ENCODE assay signal across 29 cellular contexts in the genomic region with DNA sequence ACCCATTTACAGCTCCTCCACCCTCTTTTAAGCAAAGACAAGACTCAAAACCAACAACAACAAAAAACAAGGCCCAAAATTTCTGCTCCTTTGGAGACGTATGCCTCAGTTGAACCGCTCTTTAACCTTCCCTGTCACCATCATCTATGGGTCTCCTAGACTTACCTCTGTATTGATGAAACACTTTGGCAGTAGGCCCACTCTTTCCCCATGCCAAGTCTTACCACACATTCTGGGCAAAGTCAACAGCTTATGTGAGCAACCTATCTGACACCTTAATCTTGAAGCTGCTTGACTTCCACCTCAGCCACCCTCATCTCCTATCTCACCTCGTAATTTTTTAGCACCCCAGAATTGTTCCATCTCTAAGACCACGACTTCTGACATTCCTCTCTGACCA.
"Had no signal": no experiment of that assay in that cellular context is flagged by ENCODE, and none has a peak within 500 bp of the region (broad histone marks: within the 10 kb centered on the region; RNA-seq: fewer than 3 reads in every experiment).

No MANE protein-coding gene starts in this region.

- H3K4me3 ChIP-seq: colonic mucosa, esophagus squamous epithelium, heart right ventricle, left ventricle myocardium inferior, lower lobe of right lung, right atrium auricular region, sigmoid colon, testis, tibial nerve, upper lobe of left lung had no signal

- H3K27me3 ChIP-seq: colonic mucosa, esophagus squamous epithelium, heart right ventricle, right atrium auricular region, sigmoid colon, testis, tibial nerve, upper lobe of left lung had no signal

- DNase-seq: colonic mucosa; dermis blood vessel endothelial cell; effector memory CD4-positive, alpha-beta T cell; erythroblast; esophagus squamous epithelium; foreskin melanocyte; glutamatergic neuron; heart right ventricle; hippocampal formation; left cardiac atrium; left ventricle myocardium inferior; lower lobe of right lung; sigmoid colon; stimulated activated CD4-positive, alpha-beta T cell treated with anti-CD3 and anti-CD28 coated beads, Interleukin-2, amount 100 ng/mL, for 24 hours; stimulated activated CD4-positive, alpha-beta T cell treated with anti-CD3 and anti-CD28 coated beads, Interleukin-4, amount 100 ng/mL, for 24 hours; stimulated activated naive CD8-positive, alpha-beta T cell treated with anti-CD3 and anti-CD28 coated beads, Interleukin-15, Interleukin-2, amounts not matched to agents 100 U/mL and 50 U/mL, for 24 hours; substantia nigra; testis had no signal

- H3K27ac ChIP-seq: colonic mucosa, esophagus squamous epithelium, heart right ventricle, left ventricle myocardium inferior, lower lobe of right lung, parathyroid adenoma, right atrium auricular region, sigmoid colon, testis, tibial nerve, upper lobe of left lung had no signal

- H3K27me3 Mint-ChIP-seq: stimulated activated memory B cell treated with anti-CD40 and anti-IgM and Interleukin-4, amounts not matched to agents 10 μg/mL and 1 μg/mL and 100 μg/mL, for 72 hours had no signal

- H3K4me1 Mint-ChIP-seq: stimulated activated memory B cell treated with anti-CD40 and anti-IgM and Interleukin-4, amounts not matched to agents 10 μg/mL and 1 μg/mL and 100 μg/mL, for 72 hours had no signal

- H3K27ac Mint-ChIP-seq: natural killer cell treated with Interleukin-12 subunit alpha and Interleukin-12 subunit beta and Interleukin-15 and Interleukin-18, amount 100 ng/mL, for 72 hours; progenitor cell of endocrine pancreas; stimulated activated memory B cell treated with anti-CD40 and anti-IgM and Interleukin-4, amounts not matched to agents 10 μg/mL and 1 μg/mL and 100 μg/mL, for 72 hours had no signal

- H3K9me3 Mint-ChIP-seq: natural killer cell treated with Interleukin-12 subunit alpha and Interleukin-12 subunit beta and Interleukin-15 and Interleukin-18, amount 100 ng/mL, for 72 hours; stimulated activated memory B cell treated with anti-CD40 and anti-IgM and Interleukin-4, amounts not matched to agents 10 μg/mL and 1 μg/mL and 100 μg/mL, for 72 hours had no signal

- H3K4me3 Mint-ChIP-seq: natural killer cell treated with Interleukin-12 subunit alpha and Interleukin-12 subunit beta and Interleukin-15 and Interleukin-18, amount 100 ng/mL, for 72 hours; neural crest cell; stimulated activated memory B cell treated with anti-CD40 and anti-IgM and Interleukin-4, amounts not matched to agents 10 μg/mL and 1 μg/mL and 100 μg/mL, for 72 hours had no signal

- H3K36me3 ChIP-seq: colonic mucosa, esophagus squamous epithelium, heart right ventricle, left ventricle myocardium inferior, lower lobe of right lung, right atrium auricular region, sigmoid colon, tibial nerve, upper lobe of left lung had no signal

- H3K36me3 Mint-ChIP-seq: natural killer cell treated with Interleukin-12 subunit alpha and Interleukin-12 subunit beta and Interleukin-15 and Interleukin-18, amount 100 ng/mL, for 72 hours; stimulated activated memory B cell treated with anti-CD40 and anti-IgM and Interleukin-4, amounts not matched to agents 10 μg/mL and 1 μg/mL and 100 μg/mL, for 72 hours had no signal

- FAIRE-seq: endothelial cell of umbilical vein, islet of Langerhans, urothelium cell line had no signal

- H3K9me3 ChIP-seq: colonic mucosa, esophagus squamous epithelium, heart right ventricle, left ventricle myocardium inferior, lower lobe of right lung, right atrium auricular region, sigmoid colon, testis, tibial nerve, upper lobe of left lung had no signal

- H3K4me1 ChIP-seq: colonic mucosa, esophagus squamous epithelium, heart right ventricle, left ventricle myocardium inferior, lower lobe of right lung, parathyroid adenoma, right atrium auricular region, sigmoid colon, testis, tibial nerve, upper lobe of left lung had no signal
